8 cellular contexts compared by ENCODE assay signal in genomic region chr14:73886449-73887115, GRCh38. TPM values are rescaled to one million over a fixed set of nuclear protein-coding genes. Genes with fewer than 3 reads are reported as not detected.
DNase-seq lines count a peak whose midpoint lies in the region; ATAC-seq and TF ChIP-seq lines count a peak whose summit lies in the region.

ZNF410 (plus strand) TSS chr14:73886859; CDS start chr14:73892176, 5,317 bp downstream.

- CTCF ChIA-PET in GM10248 (lab: Yijun Ruan, JAX) = interaction anchor here (0.7 to 1.4 kb wide), 5 partner anchors 9 to 157 kb away, joined by 3 to 5 read pairs (median 3); no protein-coding TSS in a partner anchor

- H3K4me3 Mint-ChIP-seq in activated naive CD8-positive, alpha-beta T cell = peak within 1 kb of the TSS; percentile 98

- H3K4me2 ChIP-seq in osteoblast (ENCODE audit: insufficient read depth, low read length) = peak within 1 kb of the TSS; percentile 95

- H3K4me3 ChIP-seq in osteoblast (ENCODE audit: insufficient read depth, low read length) (peak within 1 kb of the TSS; percentile 85), thoracic aorta (peak within 1 kb of the TSS; percentile 79)

- H3K36me3 ChIP-seq in osteoblast (ENCODE audit: insufficient read depth, low read length) = no peaks in the 10 kb centered on the region
- no peaks in the 10 kb centered on the region for H3K36me3 ChIP-seq in thoracic aorta

- no peaks in the 10 kb centered on the region for H3K9me3 Mint-ChIP-seq in activated naive CD8-positive, alpha-beta T cell (ENCODE audit: low read depth)

- peaks cover 2% of the 10 kb centered on the region for H3K36me3 Mint-ChIP-seq in activated naive CD8-positive, alpha-beta T cell

- ATAC-seq in HG02623 (IDR thresholded peaks at IDR 0.05; ENCODE audit: unreplicated experiment) = peak; percentile 93
- peak; percentile 90 for ATAC-seq in thoracic aorta (ENCODE audit: insufficient number of reproducible peaks, low FRiP score, low read depth)

- H2AFZ ChIP-seq in osteoblast (ENCODE audit: low read length) = peak within 1 kb of the TSS; percentile 88

- H3K27ac Mint-ChIP-seq in activated naive CD8-positive, alpha-beta T cell = peak within 1 kb of the TSS; percentile 99

- H3K9me3 ChIP-seq in osteoblast (ENCODE audit: low read depth, low read length) (no peaks in the 10 kb centered on the region), thoracic aorta (no peaks in the 10 kb centered on the region)

- H3K4me1 ChIP-seq in osteoblast (ENCODE audit: insufficient read depth, low read length) = peaks cover 24% of the 10 kb centered on the region
- H3K4me1 ChIP-seq in thoracic aorta (ENCODE audit: control insufficient read depth in 1 of 2, low read depth in 2 of 2) = peaks cover 17 to 31% of the 10 kb centered on the region in 2 donors

- H3K27me3 ChIP-seq in osteoblast (ENCODE audit: insufficient read depth, low read length) (no peaks in the 10 kb centered on the region), thoracic aorta (replicated peaks; ENCODE audit: insufficient read depth) (no peaks in the 10 kb centered on the region)

- H3K79me2 ChIP-seq in osteoblast (ENCODE audit: insufficient read depth, low read length) = peaks cover 63% of the 10 kb centered on the region

- DNase-seq in GM10248 (ENCODE audit: extremely low spot score) = peak; percentile 95
- peak; percentile 86 for DNase-seq in NCI-H1105 (lab: John Stamatoyannopoulos, UW)
- peak; percentile 76 for DNase-seq in SKM-1 treated with dmso at 0.1 percent for 144 hours (lab: John Stamatoyannopoulos, UW; ENCODE audit: unreplicated experiment)
- DNase-seq in glomerular visceral epithelial cell (ENCODE audit: extremely low spot score) = peak; percentile 97
- DNase-seq in osteoblast (ENCODE audit: insufficient read length, low spot score, missing footprints) = peak; percentile 96
- peak; percentile 83 for DNase-seq in thoracic aorta (ENCODE audit: low spot score)

- peak within 1 kb of the TSS; percentile 100 for H3K27ac ChIP-seq in osteoblast (ENCODE audit: low read depth, low read length)
- peak within 1 kb of the TSS; percentile 85 to 97 for H3K27ac ChIP-seq in thoracic aorta

- no peaks in the 10 kb centered on the region for H3K27me3 Mint-ChIP-seq in activated naive CD8-positive, alpha-beta T cell

- H4K20me1 ChIP-seq in osteoblast (ENCODE audit: insufficient read depth, low read length) = peaks cover 24% of the 10 kb centered on the region

- H3K4me1 Mint-ChIP-seq in activated naive CD8-positive, alpha-beta T cell (ENCODE audit: low read depth) = peaks cover 47% of the 10 kb centered on the region

- POLR2A ChIA-PET in GM10248 (lab: Yijun Ruan, JAX) = interaction anchor here (0.6 to 1.3 kb wide), 4 partner anchors 73 to 446 kb away, joined by 3 to 8 read pairs (median 4); a partner anchor contains a TSS

- TF ChIP-seq CTCF in GM10248 (IDR thresholded peaks at IDR 0.05; ENCODE audit: control extremely low read depth, extremely low read depth, low read depth, missing control alignments) = no peak
- no peak for TF ChIP-seq CTCF in osteoblast (IDR thresholded peaks at IDR 0.05; ENCODE audit: extremely low read depth, low read depth, low read length)
- TF ChIP-seq CTCF in thoracic aorta (IDR thresholded peaks at IDR 0.05) = no peak

RNA-seq across cellular contexts. Expression of gene ZNF410, which starts in this region (rescaled TPM):
- total RNA-seq in osteoblast = 83.2 and 83.4 TPM in 2 replicates
- 10 to 100 TPM; 55.0 to 61.4 TPM for total RNA-seq in thoracic aorta

Comparison
In these comparisons a context has a peak if more than half of its experiments do, and no peak if none do; other contexts are left out.
1. Peak in every context shown above with its lines: DNase-seq, ATAC-seq, H3K4me3 ChIP-seq and H3K27ac ChIP-seq.